Comparison of ENCODE assay signal across 28 cellular contexts in the genomic region with DNA sequence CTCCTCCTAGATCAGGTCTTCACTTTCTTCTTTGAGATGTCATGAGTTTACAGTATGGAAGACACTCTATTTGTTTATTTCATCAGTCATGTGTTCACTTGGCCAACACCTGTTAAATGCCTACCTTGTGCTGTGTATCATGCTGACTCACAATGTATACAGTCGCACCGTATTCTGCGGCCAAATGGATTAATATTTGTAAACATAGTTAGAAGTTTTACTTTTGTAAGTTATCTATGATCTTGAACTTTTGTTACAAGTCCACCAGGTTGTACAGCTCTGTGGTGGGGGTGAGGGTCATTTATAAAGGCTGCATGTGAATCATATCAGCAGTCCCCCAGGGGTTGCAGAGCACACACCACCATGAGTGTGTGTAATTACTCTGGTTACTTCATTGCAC.
DNase-seq lines count a peak whose midpoint lies in the region; ATAC-seq and TF ChIP-seq lines count a peak whose summit lies in the region.
"Had no signal": no experiment of that assay in that cellular context is flagged by ENCODE, and none has a peak within 500 bp of the region (broad histone marks: within the 10 kb centered on the region; RNA-seq: fewer than 3 reads in every experiment).

No MANE protein-coding gene starts in this region.

- H3K4me2 ChIP-seq in PC-3 (ENCODE audit: low read length) (0 out of 2 replicates have a peak overlapping the region, but pooled peaks have one; percentile 18), hepatocyte (no peak overlapping the region)

- H3K4me1 ChIP-seq in BE2C (no peaks in the 10 kb centered on the region), PC-3 (ENCODE audit: insufficient read depth, low read length) (peaks cover 9% of the 10 kb centered on the region; the same call in 1 of the 2 replicates), hepatocyte (ENCODE audit: insufficient read depth) (no peaks in the 10 kb centered on the region), gastrocnemius medialis (no peaks in the 10 kb centered on the region), uterus (no peaks in the 10 kb centered on the region)
- H3K4me1 ChIP-seq: left ventricle myocardium inferior, suprapubic skin had no signal

- POLR2A ChIA-PET in PC-3 (lab: Charles Lee; ENCODE audit: unreplicated experiment): no interaction called here

- H3K9ac ChIP-seq in PC-3 (ENCODE audit: low read length): no peak overlapping the region

- peak; percentile 99 for ATAC-seq in PC-3
- ATAC-seq in gastrocnemius medialis: no peak
- ATAC-seq: activated CD8-positive, alpha-beta T cell treated with anti-CD3 and anti-CD28 coated beads, Interleukin-2, amount 10 ng/mL, durations not matched to agents 7 days and 5 days; natural killer cell; right cardiac atrium; Right ventricle myocardium inferior; stimulated activated memory B cell treated with anti-CD40 and anti-IgM and Interleukin-4, amounts not matched to agents 10 μg/mL and 1 μg/mL and 100 μg/mL, for 72 hours had no signal

- no peaks in the 10 kb centered on the region for H4K20me1 ChIP-seq in PC-3 (ENCODE audit: low read length)
- H4K20me1 ChIP-seq in hepatocyte (ENCODE audit: insufficient read depth, poor library complexity, severe bottlenecking): no peaks in the 10 kb centered on the region

- WGBS in hepatocyte (ENCODE audit: low lambda C conversion rate, missing lambda C conversion rate): 49% methylated on average over 3 of the region's 3 CpGs

- no peak overlapping the region for H3K4me3 ChIP-seq in BE2C (ENCODE audit: low read depth, low read length)
- no peak overlapping the region for H3K4me3 ChIP-seq in PC-3 (ENCODE audit: low read length)
- H3K4me3 ChIP-seq in hepatocyte: no peak overlapping the region
- no peak overlapping the region for H3K4me3 ChIP-seq in gastrocnemius medialis
- no peak overlapping the region for H3K4me3 ChIP-seq in uterus
- H3K4me3 ChIP-seq: left ventricle myocardium inferior, suprapubic skin had no signal

- H3K27ac ChIP-seq in PC-3 (ENCODE audit: low read length) (no peak overlapping the region), hepatocyte (peak overlapping the region; percentile 28), gastrocnemius medialis (no peak overlapping the region), uterus (no peak overlapping the region)
- H3K27ac ChIP-seq: left ventricle myocardium inferior, suprapubic skin had no signal

- in situ Hi-C loops in gastrocnemius medialis (cut with MboI; ENCODE audit: low sequenced_read_pairs in 4 of 4): no loop called here

- intact Hi-C loops in PC-3 (cut with micrococcal nuclease) (no loop called here), gastrocnemius medialis (cut with DNase I; ENCODE audit: low total_unique reads) (no loop called here), uterus (cut with DNase I; ENCODE audit: low total_unique reads) (no loop called here)

- BruUV-seq in PC-3 (replicated peaks; lab: Mats Ljungman, UMichigan): no TSS peak

- no peaks in the 10 kb centered on the region for H3K36me3 ChIP-seq in BE2C
- no peaks in the 10 kb centered on the region for H3K36me3 ChIP-seq in PC-3 (ENCODE audit: low read depth, low read length)
- no peaks in the 10 kb centered on the region for H3K36me3 ChIP-seq in hepatocyte (replicated peaks; ENCODE audit: insufficient read depth, low read depth)
- H3K36me3 ChIP-seq in gastrocnemius medialis: no peaks in the 10 kb centered on the region
- H3K36me3 ChIP-seq in uterus: no peaks in the 10 kb centered on the region
- H3K36me3 ChIP-seq: left ventricle myocardium inferior, suprapubic skin had no signal

- no peak overlapping the region for H2AFZ ChIP-seq in PC-3 (ENCODE audit: low read length)
- H2AFZ ChIP-seq in hepatocyte: no peak overlapping the region

- no peak for TF ChIP-seq POLR2A in gastrocnemius medialis (IDR thresholded peaks at IDR 0.05)
- no peak for TF ChIP-seq POLR2A in uterus (IDR thresholded peaks at IDR 0.05)

- no peaks in the 10 kb centered on the region for H3K79me2 ChIP-seq in PC-3 (ENCODE audit: low read length)
- H3K79me2 ChIP-seq in hepatocyte: no peaks in the 10 kb centered on the region

- TF ChIP-seq CTCF in BE2C (IDR thresholded peaks at IDR 0.05; ENCODE audit: low read depth, low read length): no peak
- TF ChIP-seq CTCF in PC-3 (conservative IDR thresholded peaks at IDR 0.05; ENCODE audit: low read depth, low read length): no peak
- TF ChIP-seq CTCF in hepatocyte (IDR thresholded peaks at IDR 0.05; ENCODE audit: poor library complexity): no peak
- no peak for TF ChIP-seq CTCF in gastrocnemius medialis (IDR thresholded peaks at IDR 0.05 in 4 of 5, conservative IDR thresholded peaks at IDR 0.05 in 1 of 5)
- no peak for TF ChIP-seq CTCF in uterus (IDR thresholded peaks at IDR 0.05)

- H3F3A ChIP-seq in PC-3 (ENCODE audit: low read length, unreplicated experiment): no peaks in the 10 kb centered on the region

- DNase-seq in BE2C (peak; percentile 24), HT-29 (ENCODE audit: low spot score) (peak; percentile 23), PC-3 (peak; percentile 89), hepatocyte (ENCODE audit: low spot score) (peak; percentile 27), gastrocnemius medialis (no peak), NCI-H524 treated with DMSO at 0.1 percent for 48 hours (lab: John Stamatoyannopoulos, UW) (no peak), uterus (no peak), hypothalamus (lab: John Stamatoyannopoulos, UW) (no peak)
- DNase-seq: activated CD4-positive, alpha-beta T cell treated with anti-CD3 and anti-CD28 coated beads for 1 hour; activated CD8-positive, alpha-beta T cell treated with anti-CD3 and anti-CD28 coated beads, Interleukin-2, amount 10 ng/mL, durations not matched to agents 7 days and 5 days; activated T-cell treated with anti-CD3 and anti-CD28 coated beads for 4 hours; C1 segment of cervical spinal cord; EL; erythroblast; foreskin melanocyte; hippocampal formation; Karpas-422; left ventricle myocardium inferior; natural killer cell; NCI-H1048; NCI-H2029; NCI-H2227 treated with DMSO at 0.1 percent for 48 hours; NCI-H748 treated with DMSO at 0.1 percent for 48 hours; right cardiac atrium; stimulated activated CD4-positive, alpha-beta T cell treated with anti-CD3 and anti-CD28 coated beads, Interleukin-4, amount 100 ng/mL, for 1 hour had no signal

- no peaks in the 10 kb centered on the region for H3K9me3 ChIP-seq in BE2C
- no peaks in the 10 kb centered on the region for H3K9me3 ChIP-seq in PC-3 (ENCODE audit: low read length)
- no peaks in the 10 kb centered on the region for H3K9me3 ChIP-seq in hepatocyte (ENCODE audit: low read depth)
- H3K9me3 ChIP-seq in gastrocnemius medialis: no peaks in the 10 kb centered on the region
- H3K9me3 ChIP-seq in uterus: no peaks in the 10 kb centered on the region
- H3K9me3 ChIP-seq: left ventricle myocardium inferior, suprapubic skin had no signal

- H3K27me3 ChIP-seq in BE2C: no peaks in the 10 kb centered on the region
- H3K27me3 ChIP-seq in PC-3 (ENCODE audit: low read length): no peaks in the 10 kb centered on the region
- H3K27me3 ChIP-seq in hepatocyte: no peaks in the 10 kb centered on the region
- no peaks in the 10 kb centered on the region for H3K27me3 ChIP-seq in gastrocnemius medialis
- H3K27me3 ChIP-seq in uterus: no peaks in the 10 kb centered on the region
- H3K27me3 ChIP-seq: suprapubic skin had no signal

- no peaks in the 10 kb centered on the region for H3K9me2 ChIP-seq in PC-3 (replicated peaks; ENCODE audit: low read length)
- H3K9me2 ChIP-seq in hepatocyte (replicated peaks; ENCODE audit: insufficient read depth): no peaks in the 10 kb centered on the region

- CTCF ChIA-PET in PC-3 (lab: Charles Lee): no interaction called here

Comparison
In these comparisons a context has a peak if more than half of its experiments do, and no peak if none do; other contexts are left out.
1. DNase-seq: peak in BE2C (single experiment), HT-29 (single experiment), PC-3 (single experiment) and hepatocyte (single experiment); none in gastrocnemius medialis (0 of 2), NCI-H524 treated with DMSO at 0.1 percent for 48 hours (single experiment), uterus (0 of 2) and hypothalamus (0 of 51).